8 cellular contexts compared by ENCODE assay signal in genomic region chr13:106917673-106918652, GRCh38.
DNase-seq lines count a peak whose midpoint lies in the region; ATAC-seq and TF ChIP-seq lines count a peak whose summit lies in the region.

No MANE protein-coding gene starts in this region.

- H3K4me3 Mint-ChIP-seq in chondrocyte (ENCODE audit: unreplicated experiment): peak overlapping the region; percentile 85

- H3K36me3 Mint-ChIP-seq in chondrocyte (ENCODE audit: low read depth): no peaks in the 10 kb centered on the region

- DNase-seq in NCI-H2107 treated with DMSO at 0.1 percent for 48 hours (lab: John Stamatoyannopoulos, UW; ENCODE audit: unreplicated experiment) (peak; percentile 39), NCI-H2107 (lab: John Stamatoyannopoulos, UW) (no peak), NCI-H1092 (lab: John Stamatoyannopoulos, UW) (peak; percentile 12), chondrocyte (ENCODE audit: low spot score) (peak; percentile 81), kidney glomerular epithelial cell (lab: John Stamatoyannopoulos, UW) (peak; percentile 73)
- DNase-seq in activated CD4-positive, alpha-beta T cell treated with anti-CD3 and anti-CD28 coated beads for 1 hour: peak; percentile 41
- peak; percentile 11 to 58 for DNase-seq in stimulated activated CD4-positive, alpha-beta T cell treated with anti-CD3 and anti-CD28 coated beads, Interleukin-15, amount 100 ng/mL, for 1 hour (ENCODE audit: low read depth in 1 of 2, low spot score in 1 of 2)

- peak; percentile 100 for TF ChIP-seq CTCF in chondrocyte (IDR thresholded peaks at IDR 0.05)

- H3K9me3 Mint-ChIP-seq in chondrocyte (ENCODE audit: low read depth): no peaks in the 10 kb centered on the region

- peak; percentile 91 for ATAC-seq in HG02623 (IDR thresholded peaks at IDR 0.05; ENCODE audit: unreplicated experiment)

- peak overlapping the region; percentile 89 for H3K27ac Mint-ChIP-seq in chondrocyte (ENCODE audit: unreplicated experiment)

- peaks cover 4% of the 10 kb centered on the region for H3K27me3 Mint-ChIP-seq in chondrocyte (ENCODE audit: low read depth)

- H3K4me1 Mint-ChIP-seq in chondrocyte (ENCODE audit: low read depth): peaks cover 16% of the 10 kb centered on the region
